In the genomic region with DNA sequence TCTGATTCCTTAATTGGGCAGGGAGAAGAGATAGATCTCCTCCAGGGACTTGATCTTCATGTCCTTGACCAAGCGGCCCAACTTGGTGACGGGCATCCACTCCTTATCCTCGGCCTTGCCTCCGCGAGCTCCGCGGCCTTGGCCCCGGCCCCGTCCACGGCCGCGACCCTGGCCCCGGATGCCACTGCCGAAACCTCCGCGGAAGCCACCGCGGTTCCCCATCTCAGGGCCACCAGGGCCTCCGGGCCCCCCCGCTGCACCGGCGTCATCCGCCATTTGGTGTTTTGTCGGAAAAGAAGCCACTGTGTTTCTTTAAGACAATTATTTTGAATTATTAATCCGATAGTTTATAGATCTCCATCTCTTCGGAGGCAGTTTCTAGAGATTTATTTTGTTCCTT, we compare ENCODE assay signal across 15 cellular contexts. TPM values are rescaled to one million over a fixed set of nuclear protein-coding genes. Genes with fewer than 3 reads are reported as not detected.
DNase-seq lines count a peak whose midpoint lies in the region; FAIRE-seq and TF ChIP-seq lines count a peak whose summit lies in the region.
"Not testable (repeated sequence)": the region's sequence is repeated elsewhere in the genome, so short reads cannot be mapped to it uniquely, and the experiment has no call there.
"Had no signal": no experiment of that assay in that cellular context is flagged by ENCODE, and none has a peak within 500 bp of the region (broad histone marks: within the 10 kb centered on the region; RNA-seq: fewer than 3 reads in every experiment).

No MANE protein-coding gene starts in this region.

- H3K27me3 ChIP-seq in ACC112 (ENCODE audit: insufficient read depth, low read length); astrocyte (ENCODE audit: insufficient read depth, low read length); endodermal cell (ENCODE audit: control insufficient read depth, insufficient read depth, low read length, poor library complexity, severe bottlenecking); layer of hippocampus (ENCODE audit: control insufficient read depth, insufficient read depth, low read length); neural progenitor cell; smooth muscle cell (ENCODE audit: low read depth); tibial artery: not testable (repeated sequence)

- H3K4me3 ChIP-seq in ACC112 (ENCODE audit: low read depth, low read length); astrocyte (ENCODE audit: insufficient read depth, low read depth, low read length); endodermal cell (ENCODE audit: low read length); neural progenitor cell; smooth muscle cell; tibial artery: not testable (repeated sequence)

- H3K4me3 Mint-ChIP-seq in astrocyte (ENCODE audit: unreplicated experiment); endodermal cell; neural progenitor cell: not testable (repeated sequence)

- intact Hi-C loops in tibial artery (cut with DNase I; ENCODE audit: low total_unique reads), result loop anchor here (2.0 kb wide), 1 partner anchor 82 kb away; no protein-coding TSS in a partner anchor

- H4K20me1 ChIP-seq in astrocyte (ENCODE audit: insufficient read depth, low read length); neural progenitor cell (ENCODE audit: low read depth); smooth muscle cell (ENCODE audit: low read depth): not testable (repeated sequence)

- not testable (repeated sequence) for TF ChIP-seq CTCF in RWPE1 (conservative IDR thresholded peaks at IDR 0.05; ENCODE audit: low read depth); astrocyte (IDR thresholded peaks at IDR 0.05; ENCODE audit: insufficient read depth, low read depth, low read length); endodermal cell (conservative IDR thresholded peaks at IDR 0.05); neural progenitor cell (IDR thresholded peaks at IDR 0.05); smooth muscle cell (IDR thresholded peaks at IDR 0.05; ENCODE audit: borderline replicate concordance, insufficient read depth, poor library complexity, severe bottlenecking); tibial artery (IDR thresholded peaks at IDR 0.05)

- not testable (repeated sequence) for H3K9ac ChIP-seq in astrocyte (ENCODE audit: low read length); endodermal cell (ENCODE audit: extremely low read depth, low read length, poor library complexity, severe bottlenecking); neural progenitor cell; smooth muscle cell (ENCODE audit: low read depth)

- WGBS in endodermal cell (ENCODE audit: insufficient coverage in 1 of 2, insufficient read length in 1 of 2), 2 experiments, result 93 to 96% methylated on average over 14 to 24 of the region's 26 CpGs
- 92% methylated on average over 24 of the region's 26 CpGs for WGBS in smooth muscle cell (ENCODE audit: low lambda C conversion rate)

- CTCF ChIA-PET in RWPE1 (lab: Yijun Ruan, JAX), result interaction anchor here (0.6 to 2.8 kb wide), 13 partner anchors 10 to 279 kb away, joined by 3 to 40 read pairs (median 4); partner anchors contain the start of gene B9D1

- not testable (repeated sequence) for DNase-seq in RWPE1 (ENCODE audit: low spot score); astrocyte (ENCODE audit: low read depth); endodermal cell; neural progenitor cell (ENCODE audit: low spot score); smooth muscle cell (lab: John Stamatoyannopoulos, UW; ENCODE audit: unreplicated experiment); tibial artery

- not testable (repeated sequence) for H3K36me3 ChIP-seq in ACC112 (ENCODE audit: insufficient read depth, low read length); astrocyte (ENCODE audit: insufficient read depth, low read length); neural progenitor cell; smooth muscle cell (ENCODE audit: low read depth); tibial artery
- peaks cover 12% of the 10 kb centered on the region for H3K36me3 ChIP-seq in endodermal cell (ENCODE audit: control insufficient read depth, insufficient read depth, low read length)

- H3K4me2 ChIP-seq in astrocyte (ENCODE audit: low read length), result peak overlapping the region; percentile 32
- not testable (repeated sequence) for H3K4me2 ChIP-seq in neural progenitor cell, smooth muscle cell

- H3K79me2 ChIP-seq in ACC112 (ENCODE audit: control insufficient read depth, insufficient read depth, low read length, unreplicated experiment); astrocyte (ENCODE audit: insufficient read depth, low read length); neural progenitor cell (ENCODE audit: low read depth); smooth muscle cell (ENCODE audit: low read depth): not testable (repeated sequence)

- not testable (repeated sequence) for FAIRE-seq in astrocyte (lab: Jason Lieb, UNC)

- peak overlapping the region; percentile 16 for H3K27ac Mint-ChIP-seq in astrocyte (ENCODE audit: unreplicated experiment)
- peak overlapping the region; percentile 85 for H3K27ac Mint-ChIP-seq in endodermal cell
- H3K27ac Mint-ChIP-seq in neural progenitor cell, result peak overlapping the region; percentile 88

- H3K4me1 ChIP-seq in ACC112 (ENCODE audit: control insufficient read depth, insufficient read depth, low read length, unreplicated experiment) (peaks cover 29% of the 10 kb centered on the region), astrocyte (ENCODE audit: insufficient read depth, low read length) (peaks cover 24% of the 10 kb centered on the region), tibial artery (peaks cover 0 to 31% (median 28%) of the 10 kb centered on the region in 4 donors)
- not testable (repeated sequence) for H3K4me1 ChIP-seq in endodermal cell (ENCODE audit: control insufficient read depth, insufficient read depth, low read length); neural progenitor cell; smooth muscle cell (ENCODE audit: low read depth)

- H3K36me3 Mint-ChIP-seq in astrocyte (ENCODE audit: low read depth, unreplicated experiment); neural progenitor cell: not testable (repeated sequence)
- H3K36me3 Mint-ChIP-seq in endodermal cell (ENCODE audit: low read depth), result peaks cover 42% of the 10 kb centered on the region

- peaks cover 15% of the 10 kb centered on the region for H3K4me1 Mint-ChIP-seq in astrocyte (ENCODE audit: low read depth, unreplicated experiment)
- peaks cover 25% of the 10 kb centered on the region for H3K4me1 Mint-ChIP-seq in endodermal cell
- H3K4me1 Mint-ChIP-seq in neural progenitor cell, result peaks cover 11% of the 10 kb centered on the region

- not testable (repeated sequence) for H3K27ac ChIP-seq in ACC112 (ENCODE audit: low read depth, low read length); astrocyte (ENCODE audit: low read depth, low read length); endodermal cell (ENCODE audit: low read depth, low read length); neural progenitor cell
- H3K27ac ChIP-seq in RWPE1, result peak overlapping the region; percentile 93; the same call in 1 of the 2 replicates
- H3K27ac ChIP-seq in layer of hippocampus (ENCODE audit: low read depth, low read length), result peak overlapping the region; percentile 80
- peak overlapping the region; percentile 86 for H3K27ac ChIP-seq in smooth muscle cell (ENCODE audit: low read depth)
- peak overlapping the region; percentile 84 to 86 for H3K27ac ChIP-seq in tibial artery

- H3F3A ChIP-seq in neural progenitor cell (ENCODE audit: low read depth), result not testable (repeated sequence)
- peaks cover 10% of the 10 kb centered on the region for H3F3A ChIP-seq in smooth muscle cell (ENCODE audit: low read depth)

- H3K9me3 Mint-ChIP-seq in astrocyte (ENCODE audit: unreplicated experiment), result peaks cover 22% of the 10 kb centered on the region
- peaks cover 59% of the 10 kb centered on the region for H3K9me3 Mint-ChIP-seq in endodermal cell
- H3K9me3 Mint-ChIP-seq in neural progenitor cell, result peaks cover 34% of the 10 kb centered on the region

- not testable (repeated sequence) for H3K9me3 ChIP-seq in astrocyte (ENCODE audit: insufficient read depth, low read depth, low read length); neural progenitor cell (ENCODE audit: low read depth); smooth muscle cell (replicated peaks; ENCODE audit: low read depth); tibial artery
- peaks cover 65% of the 10 kb centered on the region for H3K9me3 ChIP-seq in endodermal cell (ENCODE audit: control insufficient read depth, low read length)

- H2AFZ ChIP-seq in ACC112 (ENCODE audit: low read length, unreplicated experiment) (peak overlapping the region; percentile 62), neural progenitor cell (replicated peaks) (peak overlapping the region; percentile 69), smooth muscle cell (ENCODE audit: low read depth) (peak overlapping the region; percentile 75)
- H2AFZ ChIP-seq in astrocyte (ENCODE audit: low read depth, low read length), result not testable (repeated sequence)

- H3K27me3 Mint-ChIP-seq in astrocyte (ENCODE audit: low read depth, unreplicated experiment); endodermal cell (ENCODE audit: insufficient read depth); neural progenitor cell (ENCODE audit: insufficient read depth, low read depth): not testable (repeated sequence)

- POLR2A ChIA-PET in RWPE1 (lab: Yijun Ruan, JAX; ENCODE audit: low non-redundant PET), result not testable (repeated sequence)

RNA-seq across cellular contexts. Expression of gene RNF112, which starts 35.5 kb away (rescaled TPM):
- total RNA-seq in astrocyte, result 0.36 and 0.96 TPM in 2 replicates
- total RNA-seq in endodermal cell, result 1 to 10 TPM; 1.1 to 1.9 TPM
- polyA plus RNA-seq in endodermal cell (2013, experiment 1 of 2), result 1.4 TPM
- 1.1 TPM for polyA plus RNA-seq in endodermal cell (2013, experiment 2 of 2)
- 0.86 and 1.8 TPM in 2 replicates for total RNA-seq in neural progenitor cell (ENCODE audit: low replicate concordance)
- 4.6 and 7.4 TPM in 2 replicates for total RNA-seq in smooth muscle cell
- polyA plus RNA-seq in smooth muscle cell, result 3.5 and 7.2 TPM in 2 replicates
- total RNA-seq: A172, LHCN-M2 had no signal

RNA-seq across cellular contexts. Expression of gene MFAP4, which starts 59.6 kb away (rescaled TPM):
- total RNA-seq in astrocyte (0.93 and 3.7 TPM in 2 replicates), endodermal cell (10 to 100 TPM; 11.1 to 36.8 TPM), neural progenitor cell (ENCODE audit: low replicate concordance) (0.22 TPM in 1 of 2 replicates, not detected in the other), smooth muscle cell (580 and 618 TPM in 2 replicates)
- 20.4 TPM for polyA plus RNA-seq in endodermal cell (2013, experiment 1 of 2)
- 18.1 TPM for polyA plus RNA-seq in endodermal cell (2013, experiment 2 of 2)
- polyA plus RNA-seq in smooth muscle cell, result 960 and 1,738 TPM in 2 replicates
- total RNA-seq: A172; activated CD8-positive, alpha-beta T cell treated with anti-CD3 and anti-CD28 coated beads, Interleukin-2, amount 10 ng/mL, durations not matched to agents 7 days and 5 days; activated naive CD4-positive, alpha-beta T cell treated with anti-CD3 and anti-CD28 coated beads, Interleukin-2, amount 50 U/mL, for 72 hours; CD4-positive, alpha-beta memory T cell; foreskin keratinocyte; natural killer cell had no signal
- polyA plus RNA-seq: CD4-positive, alpha-beta memory T cell; foreskin keratinocyte had no signal

Comparison
In these comparisons a context has a peak if more than half of its experiments do, and no peak if none do; other contexts are left out.
1. H3K27ac Mint-ChIP-seq: peak in every context shown above with its lines; median percentile 88 in neural progenitor cell; 85 in endodermal cell; 16 in astrocyte.
2. RNA of gene MFAP4, which starts 59.6 kb away (total RNA-seq): 580 to 618 TPM in smooth muscle cell; 11.1 to 36.8 TPM in endodermal cell, 0.93 to 3.7 TPM in astrocyte and 0.22 TPM in neural progenitor cell; every median in the first group is over 10 times any median in the second.